11 cellular contexts compared by ENCODE assay signal in genomic region chr10:4083509-4084003, GRCh38.
DNase-seq lines count a peak whose midpoint lies in the region; ATAC-seq and TF ChIP-seq lines count a peak whose summit lies in the region.
"Had no signal": no experiment of that assay in that cellular context is flagged by ENCODE, and none has a peak within 500 bp of the region (broad histone marks: within the 10 kb centered on the region; RNA-seq: fewer than 3 reads in every experiment).

No MANE protein-coding gene starts in this region.

- no peak overlapping the region for H3K4me3 ChIP-seq in skeletal muscle tissue (ENCODE audit: low read length in 3 of 3)

- no peak overlapping the region for H3K9ac ChIP-seq in skeletal muscle tissue (ENCODE audit: low read depth in 1 of 3, low read length in 3 of 3)

- no peaks in the 10 kb centered on the region for H3K9me3 ChIP-seq in skeletal muscle tissue (ENCODE audit: control insufficient read depth in 3 of 3, low read length in 3 of 3)

- intact Hi-C loops in left cardiac atrium (cut with DNase I): loop anchor here in 1 of 2 donors (5.0 to 10.0 kb wide), 2 partner anchors 301 to 571 kb away; no protein-coding TSS in a partner anchor

- H3K36me3 ChIP-seq in skeletal muscle tissue (ENCODE audit: control insufficient read depth in 3 of 3, insufficient read depth in 3 of 3, low read length in 3 of 3): no peaks in the 10 kb centered on the region

- DNase-seq in EH (ENCODE audit: low read depth) (peak; percentile 24), left cardiac atrium (peak; percentile 42), NCI-H526 treated with DMSO at 0.1 percent for 48 hours (lab: John Stamatoyannopoulos, UW) (no peak), G401 (ENCODE audit: low spot score) (no peak), substantia nigra (lab: John Stamatoyannopoulos, UW) (no peak)
- DNase-seq: activated CD8-positive, alpha-beta memory T cell treated with anti-CD3 and anti-CD28 coated beads for 24 hours; amygdala had no signal

- peaks cover 9 to 15% (median 11%) of the 10 kb centered on the region in 3 donors for H3K4me1 ChIP-seq in skeletal muscle tissue (ENCODE audit: control insufficient read depth in 3 of 3, insufficient read depth in 3 of 3, low read length in 3 of 3)

- in situ Hi-C loops in G401 (cut with HindIII; ENCODE audit: low sequenced_read_pairs): no loop called here

- TF ChIP-seq CTCF in VCaP (conservative IDR thresholded peaks at IDR 0.05): peak; percentile 25

- ATAC-seq in left cardiac atrium (peak; percentile 80), GM21515 (IDR thresholded peaks at IDR 0.05; ENCODE audit: unreplicated experiment) (no peak)
- ATAC-seq: stimulated activated effector memory CD8-positive, alpha-beta T cell treated with anti-CD3 and anti-CD28 coated beads, Interleukin-12 subunit alpha, Interleukin-12 subunit beta, amount 100 ng/mL, for 72 hours had no signal

- peak overlapping the region; percentile 22; the same call in 1 of the 2 replicates for H3K27ac ChIP-seq in VCaP
- H3K27ac ChIP-seq in skeletal muscle tissue (ENCODE audit: low read depth, low read length): peak overlapping the region; percentile 10
- no peak overlapping the region for H3K27ac ChIP-seq in substantia nigra (ENCODE audit: low read depth, low read length, poor library complexity, severe bottlenecking)

- no peaks in the 10 kb centered on the region for H3K27me3 ChIP-seq in skeletal muscle tissue (ENCODE audit: control insufficient read depth in 3 of 3, insufficient read depth in 3 of 3, low read length in 3 of 3)

Comparison
In these comparisons a context has a peak if more than half of its experiments do, and no peak if none do; other contexts are left out.
1. DNase-seq: peak in EH (single experiment) and left cardiac atrium (single experiment); none in NCI-H526 treated with DMSO at 0.1 percent for 48 hours (single experiment), G401 (single experiment) and substantia nigra (0 of 49).